Comparison of ENCODE assay signal across 1 cellular context in genomic region chrX:154094833-154095232, GRCh38.
TF ChIP-seq lines count a peak whose summit lies in the region.

No MANE protein-coding gene starts in this region.

TF ChIP-seq in endothelial cell of umbilical vein, 7 proteins besides CTCF, POLR2A, EP300 and RAD21:
- TF ChIP-seq FOS (IDR thresholded peaks at IDR 0.05; ENCODE audit: borderline replicate concordance, insufficient read depth, low read length) (no peak), MAX (IDR thresholded peaks at IDR 0.05; ENCODE audit: insufficient read depth, insufficient read length) (no peak), MYC (IDR thresholded peaks at IDR 0.05; ENCODE audit: low read depth, low read length) (no peak), JUN (IDR thresholded peaks at IDR 0.05; ENCODE audit: borderline replicate concordance, insufficient read depth, insufficient read length, low read depth) (no peak), POLR2AphosphoS5 (IDR thresholded peaks at IDR 0.05; ENCODE audit: insufficient read depth, low read depth, low read length) (no peak), EZH2 (IDR thresholded peaks at IDR 0.05; ENCODE audit: borderline replicate concordance, low read depth, low read length, severe bottlenecking) (no peak), GATA2 (IDR thresholded peaks at IDR 0.05; ENCODE audit: insufficient read depth, insufficient read length, low read depth, low read length) (no peak)
